19 cellular contexts compared by ENCODE assay signal in the genomic region with DNA sequence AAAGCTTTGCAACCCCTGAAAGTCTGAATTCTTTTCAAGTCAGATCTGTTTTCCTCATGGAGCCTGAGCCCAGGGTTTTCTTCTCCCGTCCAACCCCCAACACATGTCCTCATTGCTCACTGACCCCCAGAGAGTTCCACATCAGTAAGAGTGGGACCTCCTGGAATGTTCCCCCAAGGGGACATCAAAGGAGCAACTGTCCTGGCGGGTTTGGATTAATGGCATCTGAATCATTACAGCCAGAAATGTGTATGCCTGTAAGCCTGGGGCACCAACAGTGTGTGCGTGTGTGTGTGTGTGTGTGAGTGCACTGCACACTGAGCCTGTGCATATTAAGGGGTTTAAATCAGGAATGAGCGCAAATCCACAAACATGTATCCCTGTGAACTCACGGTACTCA.
"Had no signal": no experiment of that assay in that cellular context is flagged by ENCODE, and none has a peak within 500 bp of the region (broad histone marks: within the 10 kb centered on the region; RNA-seq: fewer than 3 reads in every experiment).

No MANE protein-coding gene starts in this region.

- H3K36me3 Mint-ChIP-seq: naive thymus-derived CD4-positive, alpha-beta T cell; stimulated activated effector memory CD8-positive, alpha-beta T cell treated with anti-CD3 and anti-CD28 coated beads, Interleukin-12 subunit alpha, Interleukin-12 subunit beta, amount 100 ng/mL, for 72 hours; type B pancreatic cell had no signal

- H3K27me3 ChIP-seq: heart left ventricle, ovary, thyroid gland, uterus had no signal

- H3K9me3 ChIP-seq: heart left ventricle, ovary, suprapubic skin, thyroid gland, uterus had no signal

- H3K4me3 ChIP-seq: dorsolateral prefrontal cortex, heart left ventricle, ovary, suprapubic skin, thyroid gland, uterus had no signal

- DNase-seq: cortex of kidney; dorsolateral prefrontal cortex; effector CD8-positive, alpha-beta T cell; heart left ventricle; hippocampal formation; mammary epithelial cell; naive thymus-derived CD4-positive, alpha-beta T cell; ovary; right cardiac atrium; stimulated activated CD4-positive, alpha-beta T cell treated with anti-CD3 and anti-CD28 coated beads, Interleukin-4, amount 100 ng/mL, for 1 hour; stimulated activated CD8-positive, alpha-beta memory T cell treated with anti-CD3 and anti-CD28 coated beads, Interleukin-4, amount 100 ng/mL, for 48 hours; stimulated activated naive CD8-positive, alpha-beta T cell treated with anti-CD3 and anti-CD28 coated beads, Interleukin-15, Interleukin-2, amounts not matched to agents 100 U/mL and 50 U/mL, for 24 hours; thyroid gland; uterus had no signal

- H3K4me3 Mint-ChIP-seq: naive thymus-derived CD4-positive, alpha-beta T cell; stimulated activated effector memory CD8-positive, alpha-beta T cell treated with anti-CD3 and anti-CD28 coated beads, Interleukin-12 subunit alpha, Interleukin-12 subunit beta, amount 100 ng/mL, for 72 hours; type B pancreatic cell had no signal

- H3K36me3 ChIP-seq: heart left ventricle, ovary, suprapubic skin, thyroid gland, uterus had no signal

- H3K4me1 Mint-ChIP-seq: stimulated activated effector memory CD8-positive, alpha-beta T cell treated with anti-CD3 and anti-CD28 coated beads, Interleukin-12 subunit alpha, Interleukin-12 subunit beta, amount 100 ng/mL, for 72 hours had no signal

- H3K27ac ChIP-seq: dorsolateral prefrontal cortex, heart left ventricle, ovary, thyroid gland, uterus had no signal

- ATAC-seq: esophagus mucosa; heart left ventricle; left lobe of liver; naive thymus-derived CD4-positive, alpha-beta T cell; right cardiac atrium; stimulated activated effector memory CD8-positive, alpha-beta T cell treated with anti-CD3 and anti-CD28 coated beads, Interleukin-12 subunit alpha, Interleukin-12 subunit beta, amount 100 ng/mL, for 72 hours; stimulated activated naive CD8-positive, alpha-beta T cell treated with anti-CD3 and anti-CD28 coated beads, Interleukin-15, Interleukin-2, amounts not matched to agents 100 U/mL and 50 U/mL, for 24 hours had no signal

- H3K27ac Mint-ChIP-seq: naive thymus-derived CD4-positive, alpha-beta T cell; stimulated activated effector memory CD8-positive, alpha-beta T cell treated with anti-CD3 and anti-CD28 coated beads, Interleukin-12 subunit alpha, Interleukin-12 subunit beta, amount 100 ng/mL, for 72 hours; type B pancreatic cell had no signal

- H3K9me3 Mint-ChIP-seq: naive thymus-derived CD4-positive, alpha-beta T cell; stimulated activated effector memory CD8-positive, alpha-beta T cell treated with anti-CD3 and anti-CD28 coated beads, Interleukin-12 subunit alpha, Interleukin-12 subunit beta, amount 100 ng/mL, for 72 hours; type B pancreatic cell had no signal
